24 cellular contexts compared by ENCODE assay signal in genomic region chr6:163806761-163807499, GRCh38.
DNase-seq lines count a peak whose midpoint lies in the region; ATAC-seq, FAIRE-seq and TF ChIP-seq lines count a peak whose summit lies in the region.
"Had no signal": no experiment of that assay in that cellular context is flagged by ENCODE, and none has a peak within 500 bp of the region (broad histone marks: within the 10 kb centered on the region; RNA-seq: fewer than 3 reads in every experiment).

No MANE protein-coding gene starts in this region.

- in situ Hi-C loops in K562 (cut with MboI): no loop called here

- H3K79me2 ChIP-seq in K562 (ENCODE audit: control insufficient read depth, insufficient read depth, low read length): no peaks in the 10 kb centered on the region

- no peak for TF ChIP-seq CTCF in K562 (IDR thresholded peaks at IDR 0.05 in 2 of 3, conservative IDR thresholded peaks at IDR 0.05 in 1 of 3; ENCODE audit: insufficient read depth in 2 of 3, low read depth in 1 of 3, low read length in 3 of 3)
- TF ChIP-seq CTCF in glutamatergic neuron (IDR thresholded peaks at IDR 0.05; ENCODE audit: partially characterized antibody, unreplicated experiment): no peak
- TF ChIP-seq CTCF in tibial nerve (IDR thresholded peaks at IDR 0.05): no peak

- intact Hi-C loops in K562 (cut with micrococcal nuclease): no loop called here

- H3K36me3 Mint-ChIP-seq in glutamatergic neuron (ENCODE audit: unreplicated experiment): no peaks in the 10 kb centered on the region
- H3K36me3 Mint-ChIP-seq: activated CD8-positive, alpha-beta memory T cell treated with anti-CD3 and anti-CD28 coated beads, Interleukin-2, amount 10 ng/mL, durations not matched to agents 7 days and 5 days; activated naive CD4-positive, alpha-beta T cell treated with anti-CD3 and anti-CD28 coated beads, Interleukin-2, amount 10 ng/mL, durations not matched to agents 7 days and 5 days had no signal

- no TSS peak for BruUV-seq in K562 (replicated peaks; lab: Mats Ljungman, UMichigan)

- WGBS in K562 (ENCODE audit: insufficient coverage, low coverage, missing lambda C conversion rate): 36% methylated on average over 13 of the region's 13 CpGs
- WGBS in tibial nerve, 2 donors: 92 to 94% methylated on average over 13 of the region's 13 CpGs

- H3K9ac ChIP-seq in K562 (ENCODE audit: insufficient read depth in 1 of 2, low read depth in 2 of 2, low read length in 2 of 2): no peak overlapping the region
- H3K9ac ChIP-seq: BLaER1 treated with 17β-estradiol and CSF1 and Interleukin-3, amounts not matched to agents 10 nM and 100 nM had no signal

- CTCF ChIA-PET in K562 (lab: Yijun Ruan, JAX; ENCODE audit: low intra/inter-chr PET ratio): no interaction called here

- H3K4me1 Mint-ChIP-seq in glutamatergic neuron (ENCODE audit: low read depth, unreplicated experiment): peaks cover 17% of the 10 kb centered on the region
- H3K4me1 Mint-ChIP-seq: activated CD8-positive, alpha-beta memory T cell treated with anti-CD3 and anti-CD28 coated beads, Interleukin-2, amount 10 ng/mL, durations not matched to agents 7 days and 5 days; activated naive CD4-positive, alpha-beta T cell treated with anti-CD3 and anti-CD28 coated beads, Interleukin-2, amount 10 ng/mL, durations not matched to agents 7 days and 5 days had no signal

- TF ChIP-seq EP300 in K562 (IDR thresholded peaks at IDR 0.05; ENCODE audit: low read length) (no peak), tibial nerve (IDR thresholded peaks at IDR 0.05) (no peak)

- no peak overlapping the region for H3K27ac ChIP-seq in K562 (ENCODE audit: extremely low read depth, low read depth, low read length)
- no peak overlapping the region for H3K27ac ChIP-seq in tibial nerve
- H3K27ac ChIP-seq: A549; BLaER1 treated with 17β-estradiol and CSF1 and Interleukin-3, amounts not matched to agents 10 nM and 100 nM; cardiac muscle cell; heart right ventricle; skin epidermis; VCaP had no signal

- peak; percentile 46 for DNase-seq in AG20443 (ENCODE audit: low spot score)
- DNase-seq in NCI-H524 (lab: John Stamatoyannopoulos, UW): peak; percentile 72 to 89
- DNase-seq in K562 (ENCODE audit: extremely low read depth in 1 of 4, low spot score in 3 of 4): peak; percentile 28 to 83 (median 72)
- peak; percentile 23 for DNase-seq in glutamatergic neuron
- no peak for DNase-seq in activated naive CD4-positive, alpha-beta T cell treated with Interleukin-2 at 50 U/mL for 16 hours
- DNase-seq in tibial nerve (ENCODE audit: low spot score in 2 of 2): no peak
- DNase-seq in C1 segment of cervical spinal cord (lab: John Stamatoyannopoulos, UW): no peak
- DNase-seq: activated CD4-positive, alpha-beta T cell treated with anti-CD3 and anti-CD28 coated beads, Interleukin-2, amount 50 U/mL, for 1 hour; activated CD8-positive, alpha-beta memory T cell treated with anti-CD3 and anti-CD28 coated beads, Interleukin-2, amount 10 ng/mL, durations not matched to agents 7 days and 5 days; activated naive CD4-positive, alpha-beta T cell treated with anti-CD3 and anti-CD28 coated beads, Interleukin-2, amount 10 ng/mL, durations not matched to agents 7 days and 5 days; Caco-2; heart right ventricle; NCI-H146; NCI-H526 had no signal

- peak overlapping the region; percentile 23; the same call in 1 of the 2 replicates for H3K4me2 ChIP-seq in K562 (ENCODE audit: insufficient read depth, low read length)
- H3K4me2 ChIP-seq: A549; BLaER1 treated with 17β-estradiol and CSF1 and Interleukin-3, amounts not matched to agents 10 nM and 100 nM had no signal

- H4K20me1 ChIP-seq in K562 (replicated peaks; ENCODE audit: control insufficient read depth, insufficient read depth, low read length): no peaks in the 10 kb centered on the region
- H4K20me1 ChIP-seq: BLaER1 treated with 17β-estradiol and CSF1 and Interleukin-3, amounts not matched to agents 10 nM and 100 nM had no signal

- FAIRE-seq in K562 (lab: Jason Lieb, UNC): peak; percentile 56
- FAIRE-seq: A549, HTR-8/SVneo had no signal

- TF ChIP-seq POLR2A in K562 (conservative IDR thresholded peaks at IDR 0.05) (no peak), tibial nerve (IDR thresholded peaks at IDR 0.05) (no peak)

- ATAC-seq in K562 (peak; percentile 83), GM18861 (IDR thresholded peaks at IDR 0.05; ENCODE audit: unreplicated experiment) (no peak)
- ATAC-seq: A549; activated CD8-positive, alpha-beta memory T cell treated with anti-CD3 and anti-CD28 coated beads, Interleukin-2, amount 10 ng/mL, durations not matched to agents 7 days and 5 days; heart right ventricle; left lobe of liver had no signal

- no peaks in the 10 kb centered on the region for H3K9me1 ChIP-seq in K562 (ENCODE audit: control insufficient read depth, insufficient read depth, low read length)

- H3K9me3 ChIP-seq in K562 (replicated peaks; ENCODE audit: control insufficient read depth, insufficient read depth, low read depth, low read length): no peaks in the 10 kb centered on the region
- no peaks in the 10 kb centered on the region for H3K9me3 ChIP-seq in tibial nerve
- H3K9me3 ChIP-seq: A549, Caco-2, heart right ventricle had no signal

- H3K27me3 ChIP-seq in K562 (ENCODE audit: control insufficient read depth in 2 of 2, insufficient read depth in 2 of 2, low read length in 2 of 2) (peaks cover 0 to 4% of the 10 kb centered on the region in 2 experiments; a peak in 1 of 5 replicates), tibial nerve (no peaks in the 10 kb centered on the region)
- H3K27me3 ChIP-seq: BLaER1 treated with 17β-estradiol and CSF1 and Interleukin-3, amounts not matched to agents 10 nM and 100 nM; cardiac muscle cell; heart right ventricle had no signal

- H3K4me1 ChIP-seq in K562 (replicated peaks in 1 of 2; ENCODE audit: control insufficient read depth in 2 of 2, insufficient read depth in 2 of 2, low read length in 2 of 2): peaks cover 0 to 3% of the 10 kb centered on the region in 2 experiments; a peak in 2 of 5 replicates
- H3K4me1 ChIP-seq in tibial nerve: no peaks in the 10 kb centered on the region
- H3K4me1 ChIP-seq: A549; BLaER1 treated with 17β-estradiol and CSF1 and Interleukin-3, amounts not matched to agents 10 nM and 100 nM; Caco-2 had no signal

- no peak overlapping the region for H3K4me3 Mint-ChIP-seq in glutamatergic neuron (ENCODE audit: unreplicated experiment)
- H3K4me3 Mint-ChIP-seq: activated CD8-positive, alpha-beta memory T cell treated with anti-CD3 and anti-CD28 coated beads, Interleukin-2, amount 10 ng/mL, durations not matched to agents 7 days and 5 days; activated naive CD4-positive, alpha-beta T cell treated with anti-CD3 and anti-CD28 coated beads, Interleukin-2, amount 10 ng/mL, durations not matched to agents 7 days and 5 days; dendritic cell treated with granulocyte-macrophage colony-stimulating factor and Interleukin-4, amounts not matched to agents 40 ng/mL and 50 ng/mL, for 4 days; T-helper 2 cell treated with Interferon-gamma antibody and Interleukin-4, amounts not matched to agents 5 μg/mL and 100 μg/mL, for 36 hours had no signal

- H3K4me3 ChIP-seq in K562: no peak overlapping the region
- H3K4me3 ChIP-seq in tibial nerve: no peak overlapping the region
- H3K4me3 ChIP-seq: A549; BLaER1 treated with 17β-estradiol and CSF1 and Interleukin-3, amounts not matched to agents 10 nM and 100 nM; cardiac muscle cell; heart right ventricle; skin epidermis had no signal

- peaks cover 7% of the 10 kb centered on the region for H3K27me3 Mint-ChIP-seq in glutamatergic neuron (ENCODE audit: unreplicated experiment)
- H3K27me3 Mint-ChIP-seq: activated CD8-positive, alpha-beta memory T cell treated with anti-CD3 and anti-CD28 coated beads, Interleukin-2, amount 10 ng/mL, durations not matched to agents 7 days and 5 days had no signal

- H2AFZ ChIP-seq in K562 (ENCODE audit: low read depth, low read length): peak overlapping the region; percentile 80

- H3K27ac Mint-ChIP-seq in glutamatergic neuron (ENCODE audit: unreplicated experiment): peak overlapping the region; percentile 59
- H3K27ac Mint-ChIP-seq: activated CD8-positive, alpha-beta memory T cell treated with anti-CD3 and anti-CD28 coated beads, Interleukin-2, amount 10 ng/mL, durations not matched to agents 7 days and 5 days; activated naive CD4-positive, alpha-beta T cell treated with anti-CD3 and anti-CD28 coated beads, Interleukin-2, amount 10 ng/mL, durations not matched to agents 7 days and 5 days; dendritic cell treated with granulocyte-macrophage colony-stimulating factor and Interleukin-4, amounts not matched to agents 40 ng/mL and 50 ng/mL, for 4 days; T-helper 2 cell treated with Interferon-gamma antibody and Interleukin-4, amounts not matched to agents 5 μg/mL and 100 μg/mL, for 36 hours had no signal

- POLR2A ChIA-PET in K562 (lab: Yijun Ruan, JAX): no interaction called here

- H3K9me3 Mint-ChIP-seq in glutamatergic neuron (ENCODE audit: unreplicated experiment): peaks cover 5% of the 10 kb centered on the region
- H3K9me3 Mint-ChIP-seq: activated naive CD4-positive, alpha-beta T cell treated with anti-CD3 and anti-CD28 coated beads, Interleukin-2, amount 10 ng/mL, durations not matched to agents 7 days and 5 days; dendritic cell treated with granulocyte-macrophage colony-stimulating factor and Interleukin-4, amounts not matched to agents 40 ng/mL and 50 ng/mL, for 4 days; T-helper 2 cell treated with Interferon-gamma antibody and Interleukin-4, amounts not matched to agents 5 μg/mL and 100 μg/mL, for 36 hours had no signal

- no peak for TF ChIP-seq RAD21 in K562 (CRISPR knock-in tag; conservative IDR thresholded peaks at IDR 0.05 in 1 of 2, IDR thresholded peaks at IDR 0.05 in 1 of 2)

- H3K36me3 ChIP-seq in K562 (ENCODE audit: control insufficient read depth, insufficient read depth, low read length) (no peaks in the 10 kb centered on the region), tibial nerve (no peaks in the 10 kb centered on the region)
- H3K36me3 ChIP-seq: BLaER1 treated with 17β-estradiol and CSF1 and Interleukin-3, amounts not matched to agents 10 nM and 100 nM; cardiac muscle cell; heart right ventricle had no signal

TF ChIP-seq in K562, 482 proteins besides CTCF, POLR2A, EP300 and RAD21 (continues in another document):
- no peak for TF ChIP-seq NCOA2 (IDR thresholded peaks at IDR 0.05; ENCODE audit: partially characterized antibody in 2 of 2)
- no peak for TF ChIP-seq NCOR1 (IDR thresholded peaks at IDR 0.05)
- no peak for TF ChIP-seq HMGN3 (IDR thresholded peaks at IDR 0.05; ENCODE audit: borderline replicate concordance, extremely low read depth, insufficient read length, low read depth, low read length)
- TF ChIP-seq TAL1 (IDR thresholded peaks at IDR 0.05): no peak
- TF ChIP-seq NFYB (IDR thresholded peaks at IDR 0.05; ENCODE audit: extremely low read depth, insufficient read length): peak; percentile 49

Comparison
In these comparisons a context has a peak if more than half of its experiments do, and no peak if none do; other contexts are left out.
1. DNase-seq: peak in AG20443 (single experiment), NCI-H524 (2 of 2), K562 (4 of 4) and glutamatergic neuron (single experiment); none in activated naive CD4-positive, alpha-beta T cell treated with Interleukin-2 at 50 U/mL for 16 hours (single experiment), tibial nerve (0 of 2) and C1 segment of cervical spinal cord (0 of 14).